Comparison of ENCODE assay signal across 20 cellular contexts in the genomic region with DNA sequence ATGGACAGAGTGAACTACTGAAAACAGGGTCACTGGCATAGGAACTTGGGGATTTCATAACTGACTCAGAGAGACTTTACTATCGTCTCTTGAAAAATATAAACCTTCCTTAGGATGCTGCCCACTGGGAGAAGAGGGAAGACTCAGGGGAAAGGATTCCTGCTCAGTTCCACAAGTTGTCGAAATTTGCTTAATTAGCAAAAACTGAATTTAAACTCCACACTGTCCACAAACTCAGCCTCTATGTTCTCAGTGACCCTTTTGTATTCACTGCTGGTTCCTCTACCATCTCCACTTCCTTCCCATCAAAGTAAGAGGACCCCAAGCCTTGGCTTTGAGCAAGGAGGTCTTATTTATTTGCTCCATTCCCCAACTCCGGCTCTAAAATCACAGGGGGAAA.
"Had no signal": no experiment of that assay in that cellular context is flagged by ENCODE, and none has a peak within 500 bp of the region (broad histone marks: within the 10 kb centered on the region; RNA-seq: fewer than 3 reads in every experiment).

No MANE protein-coding gene starts in this region.

- H3K27me3 ChIP-seq: brain microvascular endothelial cell, suprapubic skin, vagina had no signal

- H3K4me3 ChIP-seq: coronary artery, suprapubic skin, vagina had no signal

- H3K9me3 Mint-ChIP-seq: activated CD4-positive, alpha-beta T cell treated with anti-CD3 and anti-CD28 coated beads, Interleukin-2, amount 10 ng/mL, durations not matched to agents 7 days and 5 days; activated naive CD8-positive, alpha-beta T cell treated with anti-CD3 and anti-CD28 coated beads, Interleukin-2, amount 50 U/mL, for 24 hours; activated T-helper 17 cell treated with anti-CD3 and anti-CD28 coated beads, Interleukin-2, amount 50 U/mL, for 72 hours; central memory CD8-positive, alpha-beta T cell; stimulated activated naive CD8-positive, alpha-beta T cell treated with anti-CD3 and anti-CD28 coated beads, Interleukin-15, Interleukin-2, amounts not matched to agents 100 ng/mL and 50 ng/mL, for 24 hours; T-helper 2 cell treated with Interferon-gamma antibody and Interleukin-4, amounts not matched to agents 5 μg/mL and 100 μg/mL, for 36 hours had no signal

- H3K9me3 ChIP-seq: SK-N-SH, suprapubic skin, vagina had no signal

- H3K4me3 Mint-ChIP-seq: activated CD4-positive, alpha-beta T cell treated with anti-CD3 and anti-CD28 coated beads, Interleukin-2, amount 10 ng/mL, durations not matched to agents 7 days and 5 days; activated naive CD8-positive, alpha-beta T cell treated with anti-CD3 and anti-CD28 coated beads, Interleukin-2, amount 50 U/mL, for 24 hours; activated T-helper 17 cell treated with anti-CD3 and anti-CD28 coated beads, Interleukin-2, amount 50 U/mL, for 72 hours; central memory CD8-positive, alpha-beta T cell; stimulated activated naive CD8-positive, alpha-beta T cell treated with anti-CD3 and anti-CD28 coated beads, Interleukin-15, Interleukin-2, amounts not matched to agents 100 ng/mL and 50 ng/mL, for 24 hours; T-helper 2 cell treated with Interferon-gamma antibody and Interleukin-4, amounts not matched to agents 5 μg/mL and 100 μg/mL, for 36 hours had no signal

- DNase-seq: activated CD4-positive, alpha-beta T cell treated with anti-CD3 and anti-CD28 coated beads, Interleukin-2, amount 10 ng/mL, durations not matched to agents 7 days and 5 days; activated naive CD4-positive, alpha-beta T cell treated with Interleukin-2 at 50 U/mL for 16 hours; activated naive CD8-positive, alpha-beta T cell treated with anti-CD3 and anti-CD28 coated beads, Interleukin-2, amount 50 U/mL, for 24 hours; activated T-cell treated with anti-CD3 and anti-CD28 coated beads for 4 hours; anterior cingulate cortex; brain microvascular endothelial cell; erythroblast; hippocampal formation; left colon; midbrain; occipital lobe; SK-N-SH; trophoblast cell had no signal

- ATAC-seq: activated naive CD8-positive, alpha-beta T cell treated with anti-CD3 and anti-CD28 coated beads, Interleukin-2, amount 50 U/mL, for 24 hours; activated T-helper 17 cell treated with anti-CD3 and anti-CD28 coated beads, Interleukin-2, amount 50 U/mL, for 72 hours; left colon had no signal

- H3K4me2 ChIP-seq: SK-N-SH had no signal

- H3K9ac ChIP-seq: SK-N-SH had no signal

- H3K27ac Mint-ChIP-seq: activated CD4-positive, alpha-beta T cell treated with anti-CD3 and anti-CD28 coated beads, Interleukin-2, amount 10 ng/mL, durations not matched to agents 7 days and 5 days; activated naive CD8-positive, alpha-beta T cell treated with anti-CD3 and anti-CD28 coated beads, Interleukin-2, amount 50 U/mL, for 24 hours; stimulated activated naive CD8-positive, alpha-beta T cell treated with anti-CD3 and anti-CD28 coated beads, Interleukin-15, Interleukin-2, amounts not matched to agents 100 ng/mL and 50 ng/mL, for 24 hours; T-helper 2 cell treated with Interferon-gamma antibody and Interleukin-4, amounts not matched to agents 5 μg/mL and 100 μg/mL, for 36 hours had no signal

- H3K27me3 Mint-ChIP-seq: activated CD4-positive, alpha-beta T cell treated with anti-CD3 and anti-CD28 coated beads, Interleukin-2, amount 10 ng/mL, durations not matched to agents 7 days and 5 days; activated naive CD8-positive, alpha-beta T cell treated with anti-CD3 and anti-CD28 coated beads, Interleukin-2, amount 50 U/mL, for 24 hours; activated T-helper 17 cell treated with anti-CD3 and anti-CD28 coated beads, Interleukin-2, amount 50 U/mL, for 72 hours; central memory CD8-positive, alpha-beta T cell; stimulated activated naive CD8-positive, alpha-beta T cell treated with anti-CD3 and anti-CD28 coated beads, Interleukin-15, Interleukin-2, amounts not matched to agents 100 ng/mL and 50 ng/mL, for 24 hours had no signal

- H3K27ac ChIP-seq: brain microvascular endothelial cell, suprapubic skin, vagina had no signal
